9 cellular contexts compared by ENCODE assay signal in genomic region chr20:23420943-23421925, GRCh38. TPM values are rescaled to one million over a fixed set of nuclear protein-coding genes. Genes with fewer than 3 reads are reported as not detected.
A peak's percentile ranks its signal among the peaks of the same experiment; 100 is the strongest.
DNase-seq lines count a peak whose midpoint lies in the region; ATAC-seq, FAIRE-seq and TF ChIP-seq lines count a peak whose summit lies in the region.
"Had no signal": no experiment of that assay in that cellular context is flagged by ENCODE, and none has a peak within 500 bp of the region (broad histone marks: within the 10 kb centered on the region; RNA-seq: fewer than 3 reads in every experiment).

Gene NAPB, minus strand, starts transcription at chr20:23421488. Its CDS starts 86 bp downstream, at chr20:23421402.

- intact Hi-C loops in kidney (cut with DNase I), result no loop called here

- peak within 1 kb of the TSS; percentile 86 for H3K4me3 ChIP-seq in BE2C (ENCODE audit: low read depth, low read length)
- peak within 1 kb of the TSS; percentile 81 to 85 for H3K4me3 ChIP-seq in kidney (ENCODE audit: low read length in 2 of 2)

- no peaks in the 10 kb centered on the region for H3K27me3 ChIP-seq in BE2C

- DNase-seq in BE2C (peak; percentile 97), NCI-H446 treated with DMSO at 0.1 percent for 48 hours (lab: John Stamatoyannopoulos, UW) (peak; percentile 86), cerebellar cortex (ENCODE audit: low spot score) (peak; percentile 94), kidney (peak; percentile 98)
- DNase-seq in stimulated activated CD4-positive, alpha-beta T cell treated with anti-CD3 and anti-CD28 coated beads, Interleukin-15, amount 100 ng/mL, for 1 hour (ENCODE audit: low read depth in 1 of 2, low spot score in 1 of 2), result peak; percentile 83 to 89

- H3K9ac ChIP-seq in kidney (ENCODE audit: low read length in 2 of 2), result peak within 1 kb of the TSS; percentile 82 to 83

- H3K36me3 ChIP-seq in BE2C (no peaks in the 10 kb centered on the region), kidney (ENCODE audit: control insufficient read depth in 1 of 2, insufficient read depth in 2 of 2, low read length in 2 of 2) (no peaks in the 10 kb centered on the region)

- H3K9me3 ChIP-seq in BE2C (no peaks in the 10 kb centered on the region), kidney (ENCODE audit: control insufficient read depth in 1 of 2, low read length in 2 of 2) (no peaks in the 10 kb centered on the region)

- FAIRE-seq in kidney (lab: Jason Lieb, UNC), result no peak
- FAIRE-seq: islet of Langerhans had no signal

- TF ChIP-seq CTCF in BE2C (IDR thresholded peaks at IDR 0.05; ENCODE audit: low read depth, low read length) (peak; percentile 38), kidney (IDR thresholded peaks at IDR 0.05; ENCODE audit: borderline replicate concordance, extremely low read depth, insufficient read depth) (peak; percentile 50)

- peak; percentile 77 for TF ChIP-seq POLR2A in GM19193 (IDR thresholded peaks at IDR 0.05; ENCODE audit: extremely low read depth, insufficient read depth, insufficient read length)

- H3K4me1 ChIP-seq in BE2C (no peaks in the 10 kb centered on the region), kidney (ENCODE audit: control insufficient read depth in 1 of 2, insufficient read depth in 1 of 2, low read depth in 1 of 2, low read length in 2 of 2) (peaks cover 9 to 10% of the 10 kb centered on the region in 2 donors)

- peak within 1 kb of the TSS; percentile 87 to 89 for H3K27ac ChIP-seq in kidney (ENCODE audit: low read depth in 2 of 2, low read length in 2 of 2)

- peak; percentile 97 for ATAC-seq in HG03432 (IDR thresholded peaks at IDR 0.05; ENCODE audit: unreplicated experiment)
- ATAC-seq in activated CD4-positive, CD25-positive, alpha-beta regulatory T cell treated with anti-CD3 and anti-CD28 coated beads, Interleukin-2, amount 50 U/mL, for 24 hours, result peak; percentile 98 to 99

RNA-seq across cellular contexts. Expression of gene NAPB, which starts in this region (rescaled TPM):
- 9.0 TPM for polyA plus RNA-seq in BE2C (2012; ENCODE audit: insufficient read depth, insufficient read length, low read depth)
- total RNA-seq in kidney, result 9.6 TPM
- polyA plus RNA-seq in kidney (ENCODE audit: insufficient read depth, low read depth, low replicate concordance), result 5.3 TPM

Comparison
In these comparisons a context has a peak if more than half of its experiments do, and no peak if none do; other contexts are left out.
1. Peak in every context shown above with its lines: DNase-seq, ATAC-seq, H3K4me3 ChIP-seq and H3K27ac ChIP-seq.